ENCODE assay signal across 1 cellular context in the genomic region with DNA sequence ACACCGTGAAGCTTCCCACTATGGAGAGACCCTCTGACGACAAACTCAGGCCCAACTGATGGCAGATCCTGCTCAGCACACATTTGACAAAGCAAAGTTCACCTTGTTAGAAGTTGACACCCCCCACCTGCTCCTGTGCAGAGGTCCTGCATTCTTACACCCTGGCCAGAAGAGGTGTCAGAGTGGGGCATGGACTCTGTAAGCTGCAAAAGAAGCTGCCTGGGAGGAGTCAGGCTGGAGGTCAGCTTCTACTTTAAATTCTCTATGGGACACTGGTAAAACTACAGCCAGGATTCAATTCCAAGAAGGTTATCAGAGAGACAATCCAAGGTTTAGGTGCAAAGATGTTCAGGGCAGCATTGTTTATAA.
TF ChIP-seq lines count a peak whose summit lies in the region.

No MANE protein-coding gene starts in this region.

TF ChIP-seq in HepG2, 621 proteins besides CTCF, POLR2A, EP300 and RAD21 (continued from another document and continues in another):
- TF ChIP-seq, protein P1, sequence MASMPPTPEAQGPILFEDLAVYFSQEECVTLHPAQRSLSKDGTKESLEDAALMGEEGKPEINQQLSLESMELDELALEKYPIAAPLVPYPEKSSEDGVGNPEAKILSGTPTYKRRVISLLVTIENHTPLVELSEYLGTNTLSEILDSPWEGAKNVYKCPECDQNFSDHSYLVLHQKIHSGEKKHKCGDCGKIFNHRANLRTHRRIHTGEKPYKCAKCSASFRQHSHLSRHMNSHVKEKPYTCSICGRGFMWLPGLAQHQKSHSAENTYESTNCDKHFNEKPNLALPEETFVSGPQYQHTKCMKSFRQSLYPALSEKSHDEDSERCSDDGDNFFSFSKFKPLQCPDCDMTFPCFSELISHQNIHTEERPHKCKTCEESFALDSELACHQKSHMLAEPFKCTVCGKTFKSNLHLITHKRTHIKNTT (CRISPR knock-in tag; IDR thresholded peaks at IDR 0.05) = no peak
- TF ChIP-seq RELA (CRISPR knock-in tag; IDR thresholded peaks at IDR 0.05) (no peak), NAIF1 (CRISPR knock-in tag; IDR thresholded peaks at IDR 0.05; ENCODE audit: borderline replicate concordance) (no peak), U2AF2 (IDR thresholded peaks at IDR 0.05; ENCODE audit: low read depth, low read length) (no peak), GTF2F1 (IDR thresholded peaks at IDR 0.05; ENCODE audit: low read length) (no peak), GATAD1 (CRISPR knock-in tag; IDR thresholded peaks at IDR 0.05) (no peak), ZNF792 (CRISPR knock-in tag; IDR thresholded peaks at IDR 0.05) (no peak), ZNF235 (CRISPR knock-in tag; IDR thresholded peaks at IDR 0.05; ENCODE audit: borderline replicate concordance) (no peak), ZNF558 (CRISPR knock-in tag; IDR thresholded peaks at IDR 0.05; ENCODE audit: borderline replicate concordance) (no peak), TEAD3 (CRISPR knock-in tag; optimal IDR thresholded peaks at IDR 0.05; ENCODE audit: borderline replicate concordance) (peak; percentile 58), ZEB1 (IDR thresholded peaks at IDR 0.05; ENCODE audit: insufficient replicate concordance, low read depth) (no peak), ZNF264 (CRISPR knock-in tag; IDR thresholded peaks at IDR 0.05) (no peak), ZMYM3 (CRISPR knock-in tag; IDR thresholded peaks at IDR 0.05) (peak; percentile 35; the same call in 1 of the 2 replicates), IRF2 (CRISPR knock-in tag; IDR thresholded peaks at IDR 0.05) (no peak), ZNF709 (CRISPR knock-in tag; IDR thresholded peaks at IDR 0.05) (no peak), PPARG (CRISPR knock-in tag; conservative IDR thresholded peaks at IDR 0.05) (no peak), SAFB2 (CRISPR knock-in tag; IDR thresholded peaks at IDR 0.05; ENCODE audit: borderline replicate concordance, low read depth) (no peak), POGZ (CRISPR knock-in tag; IDR thresholded peaks at IDR 0.05) (no peak), ZFYVE20 (CRISPR knock-in tag; IDR thresholded peaks at IDR 0.05; ENCODE audit: borderline replicate concordance, low read depth) (no peak), GATA4 (IDR thresholded peaks at IDR 0.05; ENCODE audit: borderline replicate concordance, low read depth) (no peak), REPIN1 (CRISPR knock-in tag; IDR thresholded peaks at IDR 0.05; ENCODE audit: borderline replicate concordance, low read depth) (peak; percentile 43; the same call in 1 of the 2 replicates), PHF5A (CRISPR knock-in tag; IDR thresholded peaks at IDR 0.05; ENCODE audit: low read depth, unreplicated experiment) (no peak), ZBTB7A (CRISPR knock-in tag; IDR thresholded peaks at IDR 0.05) (peak; percentile 75; the same call in 1 of the 2 replicates), ZNF24 (IDR thresholded peaks at IDR 0.05) (no peak), NFIC (IDR thresholded peaks at IDR 0.05; ENCODE audit: low read length) (no peak), SKI (IDR thresholded peaks at IDR 0.05; ENCODE audit: partially characterized antibody) (no peak), BORCS8-MEF2B (CRISPR knock-in tag; IDR thresholded peaks at IDR 0.05) (0 out of 2 replicates have a peak, but pooled peaks have one; percentile 17), ZNF530 (CRISPR knock-in tag; IDR thresholded peaks at IDR 0.05; ENCODE audit: low read depth) (no peak), CHD4 (IDR thresholded peaks at IDR 0.05; ENCODE audit: borderline replicate concordance, low read length) (no peak), PCBP2 (optimal IDR thresholded peaks at IDR 0.05; ENCODE audit: low read depth, low read length, poor library complexity, severe bottlenecking) (no peak), ZNF251 (CRISPR knock-in tag; IDR thresholded peaks at IDR 0.05) (no peak), ARHGAP35 (CRISPR knock-in tag; IDR thresholded peaks at IDR 0.05; ENCODE audit: borderline replicate concordance) (no peak), POLR2AphosphoS2 (IDR thresholded peaks at IDR 0.05; ENCODE audit: low read depth, low read length) (no peak), SMARCE1 (IDR thresholded peaks at IDR 0.05; ENCODE audit: borderline replicate concordance) (no peak), TAF1 (CRISPR knock-in tag; IDR thresholded peaks at IDR 0.05) (no peak), KDM1A (CRISPR knock-in tag; IDR thresholded peaks at IDR 0.05) (no peak), FOSL2 (CRISPR knock-in tag; IDR thresholded peaks at IDR 0.05) (no peak), ZFP36L2 (CRISPR knock-in tag; IDR thresholded peaks at IDR 0.05) (no peak), HNRNPH1 (optimal IDR thresholded peaks at IDR 0.05; ENCODE audit: low read depth, low read length) (no peak)
- TF ChIP-seq, protein P2, sequence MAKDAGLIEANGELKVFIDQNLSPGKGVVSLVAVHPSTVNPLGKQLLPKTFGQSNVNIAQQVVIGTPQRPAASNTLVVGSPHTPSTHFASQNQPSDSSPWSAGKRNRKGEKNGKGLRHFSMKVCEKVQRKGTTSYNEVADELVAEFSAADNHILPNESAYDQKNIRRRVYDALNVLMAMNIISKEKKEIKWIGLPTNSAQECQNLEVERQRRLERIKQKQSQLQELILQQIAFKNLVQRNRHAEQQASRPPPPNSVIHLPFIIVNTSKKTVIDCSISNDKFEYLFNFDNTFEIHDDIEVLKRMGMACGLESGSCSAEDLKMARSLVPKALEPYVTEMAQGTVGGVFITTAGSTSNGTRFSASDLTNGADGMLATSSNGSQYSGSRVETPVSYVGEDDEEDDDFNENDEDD (CRISPR knock-in tag; IDR thresholded peaks at IDR 0.05; ENCODE audit: borderline replicate concordance) = no peak
- TF ChIP-seq, protein P3, sequence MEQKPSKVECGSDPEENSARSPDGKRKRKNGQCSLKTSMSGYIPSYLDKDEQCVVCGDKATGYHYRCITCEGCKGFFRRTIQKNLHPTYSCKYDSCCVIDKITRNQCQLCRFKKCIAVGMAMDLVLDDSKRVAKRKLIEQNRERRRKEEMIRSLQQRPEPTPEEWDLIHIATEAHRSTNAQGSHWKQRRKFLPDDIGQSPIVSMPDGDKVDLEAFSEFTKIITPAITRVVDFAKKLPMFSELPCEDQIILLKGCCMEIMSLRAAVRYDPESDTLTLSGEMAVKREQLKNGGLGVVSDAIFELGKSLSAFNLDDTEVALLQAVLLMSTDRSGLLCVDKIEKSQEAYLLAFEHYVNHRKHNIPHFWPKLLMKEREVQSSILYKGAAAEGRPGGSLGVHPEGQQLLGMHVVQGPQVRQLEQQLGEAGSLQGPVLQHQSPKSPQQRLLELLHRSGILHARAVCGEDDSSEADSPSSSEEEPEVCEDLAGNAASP (CRISPR knock-in tag; IDR thresholded peaks at IDR 0.05; ENCODE audit: borderline replicate concordance) = peak; percentile 25; the same call in 1 of the 2 replicates
- TF ChIP-seq, protein P4, sequence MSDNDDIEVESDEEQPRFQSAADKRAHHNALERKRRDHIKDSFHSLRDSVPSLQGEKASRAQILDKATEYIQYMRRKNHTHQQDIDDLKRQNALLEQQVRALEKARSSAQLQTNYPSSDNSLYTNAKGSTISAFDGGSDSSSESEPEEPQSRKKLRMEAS (IDR thresholded peaks at IDR 0.05) = peak; percentile 30; the same call in 1 of the 2 replicates
- TF ChIP-seq, protein P5, sequence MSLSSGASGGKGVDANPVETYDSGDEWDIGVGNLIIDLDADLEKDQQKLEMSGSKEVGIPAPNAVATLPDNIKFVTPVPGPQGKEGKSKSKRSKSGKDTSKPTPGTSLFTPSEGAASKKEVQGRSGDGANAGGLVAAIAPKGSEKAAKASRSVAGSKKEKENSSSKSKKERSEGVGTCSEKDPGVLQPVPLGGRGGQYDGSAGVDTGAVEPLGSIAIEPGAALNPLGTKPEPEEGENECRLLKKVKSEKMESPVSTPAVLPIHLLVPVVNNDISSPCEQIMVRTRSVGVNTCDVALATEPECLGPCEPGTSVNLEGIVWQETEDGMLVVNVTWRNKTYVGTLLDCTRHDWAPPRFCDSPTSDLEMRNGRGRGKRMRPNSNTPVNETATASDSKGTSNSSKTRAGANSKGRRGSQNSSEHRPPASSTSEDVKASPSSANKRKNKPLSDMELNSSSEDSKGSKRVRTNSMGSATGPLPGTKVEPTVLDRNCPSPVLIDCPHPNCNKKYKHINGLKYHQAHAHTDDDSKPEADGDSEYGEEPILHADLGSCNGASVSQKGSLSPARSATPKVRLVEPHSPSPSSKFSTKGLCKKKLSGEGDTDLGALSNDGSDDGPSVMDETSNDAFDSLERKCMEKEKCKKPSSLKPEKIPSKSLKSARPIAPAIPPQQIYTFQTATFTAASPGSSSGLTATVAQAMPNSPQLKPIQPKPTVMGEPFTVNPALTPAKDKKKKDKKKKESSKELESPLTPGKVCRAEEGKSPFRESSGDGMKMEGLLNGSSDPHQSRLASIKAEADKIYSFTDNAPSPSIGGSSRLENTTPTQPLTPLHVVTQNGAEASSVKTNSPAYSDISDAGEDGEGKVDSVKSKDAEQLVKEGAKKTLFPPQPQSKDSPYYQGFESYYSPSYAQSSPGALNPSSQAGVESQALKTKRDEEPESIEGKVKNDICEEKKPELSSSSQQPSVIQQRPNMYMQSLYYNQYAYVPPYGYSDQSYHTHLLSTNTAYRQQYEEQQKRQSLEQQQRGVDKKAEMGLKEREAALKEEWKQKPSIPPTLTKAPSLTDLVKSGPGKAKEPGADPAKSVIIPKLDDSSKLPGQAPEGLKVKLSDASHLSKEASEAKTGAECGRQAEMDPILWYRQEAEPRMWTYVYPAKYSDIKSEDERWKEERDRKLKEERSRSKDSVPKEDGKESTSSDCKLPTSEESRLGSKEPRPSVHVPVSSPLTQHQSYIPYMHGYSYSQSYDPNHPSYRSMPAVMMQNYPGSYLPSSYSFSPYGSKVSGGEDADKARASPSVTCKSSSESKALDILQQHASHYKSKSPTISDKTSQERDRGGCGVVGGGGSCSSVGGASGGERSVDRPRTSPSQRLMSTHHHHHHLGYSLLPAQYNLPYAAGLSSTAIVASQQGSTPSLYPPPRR (CRISPR knock-in tag; IDR thresholded peaks at IDR 0.05; ENCODE audit: borderline replicate concordance) = 0 out of 2 replicates have a peak, but pooled peaks have one; percentile 23
- TF ChIP-seq, protein P6, sequence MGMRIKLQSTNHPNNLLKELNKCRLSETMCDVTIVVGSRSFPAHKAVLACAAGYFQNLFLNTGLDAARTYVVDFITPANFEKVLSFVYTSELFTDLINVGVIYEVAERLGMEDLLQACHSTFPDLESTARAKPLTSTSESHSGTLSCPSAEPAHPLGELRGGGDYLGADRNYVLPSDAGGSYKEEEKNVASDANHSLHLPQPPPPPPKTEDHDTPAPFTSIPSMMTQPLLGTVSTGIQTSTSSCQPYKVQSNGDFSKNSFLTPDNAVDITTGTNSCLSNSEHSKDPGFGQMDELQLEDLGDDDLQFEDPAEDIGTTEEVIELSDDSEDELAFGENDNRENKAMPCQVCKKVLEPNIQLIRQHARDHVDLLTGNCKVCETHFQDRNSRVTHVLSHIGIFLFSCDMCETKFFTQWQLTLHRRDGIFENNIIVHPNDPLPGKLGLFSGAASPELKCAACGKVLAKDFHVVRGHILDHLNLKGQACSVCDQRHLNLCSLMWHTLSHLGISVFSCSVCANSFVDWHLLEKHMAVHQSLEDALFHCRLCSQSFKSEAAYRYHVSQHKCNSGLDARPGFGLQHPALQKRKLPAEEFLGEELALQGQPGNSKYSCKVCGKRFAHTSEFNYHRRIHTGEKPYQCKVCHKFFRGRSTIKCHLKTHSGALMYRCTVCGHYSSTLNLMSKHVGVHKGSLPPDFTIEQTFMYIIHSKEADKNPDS (CRISPR knock-in tag; IDR thresholded peaks at IDR 0.05) = no peak
- TF ChIP-seq, protein P7, sequence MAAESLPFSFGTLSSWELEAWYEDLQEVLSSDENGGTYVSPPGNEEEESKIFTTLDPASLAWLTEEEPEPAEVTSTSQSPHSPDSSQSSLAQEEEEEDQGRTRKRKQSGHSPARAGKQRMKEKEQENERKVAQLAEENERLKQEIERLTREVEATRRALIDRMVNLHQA (CRISPR knock-in tag; IDR thresholded peaks at IDR 0.05) = no peak
- TF ChIP-seq, protein P8, sequence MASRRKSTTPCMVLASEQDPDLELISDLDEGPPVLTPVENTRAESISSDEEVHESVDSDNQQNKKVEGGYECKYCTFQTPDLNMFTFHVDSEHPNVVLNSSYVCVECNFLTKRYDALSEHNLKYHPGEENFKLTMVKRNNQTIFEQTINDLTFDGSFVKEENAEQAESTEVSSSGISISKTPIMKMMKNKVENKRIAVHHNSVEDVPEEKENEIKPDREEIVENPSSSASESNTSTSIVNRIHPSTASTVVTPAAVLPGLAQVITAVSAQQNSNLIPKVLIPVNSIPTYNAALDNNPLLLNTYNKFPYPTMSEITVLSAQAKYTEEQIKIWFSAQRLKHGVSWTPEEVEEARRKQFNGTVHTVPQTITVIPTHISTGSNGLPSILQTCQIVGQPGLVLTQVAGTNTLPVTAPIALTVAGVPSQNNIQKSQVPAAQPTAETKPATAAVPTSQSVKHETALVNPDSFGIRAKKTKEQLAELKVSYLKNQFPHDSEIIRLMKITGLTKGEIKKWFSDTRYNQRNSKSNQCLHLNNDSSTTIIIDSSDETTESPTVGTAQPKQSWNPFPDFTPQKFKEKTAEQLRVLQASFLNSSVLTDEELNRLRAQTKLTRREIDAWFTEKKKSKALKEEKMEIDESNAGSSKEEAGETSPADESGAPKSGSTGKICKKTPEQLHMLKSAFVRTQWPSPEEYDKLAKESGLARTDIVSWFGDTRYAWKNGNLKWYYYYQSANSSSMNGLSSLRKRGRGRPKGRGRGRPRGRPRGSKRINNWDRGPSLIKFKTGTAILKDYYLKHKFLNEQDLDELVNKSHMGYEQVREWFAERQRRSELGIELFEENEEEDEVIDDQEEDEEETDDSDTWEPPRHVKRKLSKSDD (CRISPR knock-in tag; IDR thresholded peaks at IDR 0.05; ENCODE audit: low read depth) = 0 out of 2 replicates have a peak, but pooled peaks have one; percentile 19
- TF ChIP-seq, protein P9, sequence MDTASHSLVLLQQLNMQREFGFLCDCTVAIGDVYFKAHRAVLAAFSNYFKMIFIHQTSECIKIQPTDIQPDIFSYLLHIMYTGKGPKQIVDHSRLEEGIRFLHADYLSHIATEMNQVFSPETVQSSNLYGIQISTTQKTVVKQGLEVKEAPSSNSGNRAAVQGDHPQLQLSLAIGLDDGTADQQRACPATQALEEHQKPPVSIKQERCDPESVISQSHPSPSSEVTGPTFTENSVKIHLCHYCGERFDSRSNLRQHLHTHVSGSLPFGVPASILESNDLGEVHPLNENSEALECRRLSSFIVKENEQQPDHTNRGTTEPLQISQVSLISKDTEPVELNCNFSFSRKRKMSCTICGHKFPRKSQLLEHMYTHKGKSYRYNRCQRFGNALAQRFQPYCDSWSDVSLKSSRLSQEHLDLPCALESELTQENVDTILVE (CRISPR knock-in tag; IDR thresholded peaks at IDR 0.05) = no peak
